ENCODE assay signal across 1 cellular context in the genomic region with DNA sequence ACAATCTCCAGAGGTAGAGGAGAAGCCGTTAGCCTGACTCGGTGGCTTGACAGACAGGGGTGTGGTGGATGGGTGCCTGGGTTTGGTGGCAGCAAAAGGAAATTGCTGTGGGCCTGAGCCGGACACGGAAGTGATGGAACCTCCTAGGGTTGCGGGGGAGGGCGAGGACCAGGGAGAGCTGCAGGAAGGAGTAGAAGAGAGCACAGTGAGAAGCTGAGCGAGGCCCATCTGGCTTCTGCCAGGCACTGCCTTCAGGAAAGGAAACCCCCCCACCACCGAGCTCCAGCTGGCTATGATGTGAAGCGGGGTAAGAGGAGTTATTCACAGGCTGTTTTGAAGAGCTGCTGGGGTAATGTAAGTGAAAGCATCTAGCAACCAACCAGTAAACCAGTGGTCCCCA.
TF ChIP-seq lines count a peak whose summit lies in the region.

No MANE protein-coding gene starts in this region.

TF ChIP-seq in GM23338, 12 proteins besides CTCF, POLR2A, EP300 and RAD21 (continued from another document):
- TF ChIP-seq, protein P1, sequence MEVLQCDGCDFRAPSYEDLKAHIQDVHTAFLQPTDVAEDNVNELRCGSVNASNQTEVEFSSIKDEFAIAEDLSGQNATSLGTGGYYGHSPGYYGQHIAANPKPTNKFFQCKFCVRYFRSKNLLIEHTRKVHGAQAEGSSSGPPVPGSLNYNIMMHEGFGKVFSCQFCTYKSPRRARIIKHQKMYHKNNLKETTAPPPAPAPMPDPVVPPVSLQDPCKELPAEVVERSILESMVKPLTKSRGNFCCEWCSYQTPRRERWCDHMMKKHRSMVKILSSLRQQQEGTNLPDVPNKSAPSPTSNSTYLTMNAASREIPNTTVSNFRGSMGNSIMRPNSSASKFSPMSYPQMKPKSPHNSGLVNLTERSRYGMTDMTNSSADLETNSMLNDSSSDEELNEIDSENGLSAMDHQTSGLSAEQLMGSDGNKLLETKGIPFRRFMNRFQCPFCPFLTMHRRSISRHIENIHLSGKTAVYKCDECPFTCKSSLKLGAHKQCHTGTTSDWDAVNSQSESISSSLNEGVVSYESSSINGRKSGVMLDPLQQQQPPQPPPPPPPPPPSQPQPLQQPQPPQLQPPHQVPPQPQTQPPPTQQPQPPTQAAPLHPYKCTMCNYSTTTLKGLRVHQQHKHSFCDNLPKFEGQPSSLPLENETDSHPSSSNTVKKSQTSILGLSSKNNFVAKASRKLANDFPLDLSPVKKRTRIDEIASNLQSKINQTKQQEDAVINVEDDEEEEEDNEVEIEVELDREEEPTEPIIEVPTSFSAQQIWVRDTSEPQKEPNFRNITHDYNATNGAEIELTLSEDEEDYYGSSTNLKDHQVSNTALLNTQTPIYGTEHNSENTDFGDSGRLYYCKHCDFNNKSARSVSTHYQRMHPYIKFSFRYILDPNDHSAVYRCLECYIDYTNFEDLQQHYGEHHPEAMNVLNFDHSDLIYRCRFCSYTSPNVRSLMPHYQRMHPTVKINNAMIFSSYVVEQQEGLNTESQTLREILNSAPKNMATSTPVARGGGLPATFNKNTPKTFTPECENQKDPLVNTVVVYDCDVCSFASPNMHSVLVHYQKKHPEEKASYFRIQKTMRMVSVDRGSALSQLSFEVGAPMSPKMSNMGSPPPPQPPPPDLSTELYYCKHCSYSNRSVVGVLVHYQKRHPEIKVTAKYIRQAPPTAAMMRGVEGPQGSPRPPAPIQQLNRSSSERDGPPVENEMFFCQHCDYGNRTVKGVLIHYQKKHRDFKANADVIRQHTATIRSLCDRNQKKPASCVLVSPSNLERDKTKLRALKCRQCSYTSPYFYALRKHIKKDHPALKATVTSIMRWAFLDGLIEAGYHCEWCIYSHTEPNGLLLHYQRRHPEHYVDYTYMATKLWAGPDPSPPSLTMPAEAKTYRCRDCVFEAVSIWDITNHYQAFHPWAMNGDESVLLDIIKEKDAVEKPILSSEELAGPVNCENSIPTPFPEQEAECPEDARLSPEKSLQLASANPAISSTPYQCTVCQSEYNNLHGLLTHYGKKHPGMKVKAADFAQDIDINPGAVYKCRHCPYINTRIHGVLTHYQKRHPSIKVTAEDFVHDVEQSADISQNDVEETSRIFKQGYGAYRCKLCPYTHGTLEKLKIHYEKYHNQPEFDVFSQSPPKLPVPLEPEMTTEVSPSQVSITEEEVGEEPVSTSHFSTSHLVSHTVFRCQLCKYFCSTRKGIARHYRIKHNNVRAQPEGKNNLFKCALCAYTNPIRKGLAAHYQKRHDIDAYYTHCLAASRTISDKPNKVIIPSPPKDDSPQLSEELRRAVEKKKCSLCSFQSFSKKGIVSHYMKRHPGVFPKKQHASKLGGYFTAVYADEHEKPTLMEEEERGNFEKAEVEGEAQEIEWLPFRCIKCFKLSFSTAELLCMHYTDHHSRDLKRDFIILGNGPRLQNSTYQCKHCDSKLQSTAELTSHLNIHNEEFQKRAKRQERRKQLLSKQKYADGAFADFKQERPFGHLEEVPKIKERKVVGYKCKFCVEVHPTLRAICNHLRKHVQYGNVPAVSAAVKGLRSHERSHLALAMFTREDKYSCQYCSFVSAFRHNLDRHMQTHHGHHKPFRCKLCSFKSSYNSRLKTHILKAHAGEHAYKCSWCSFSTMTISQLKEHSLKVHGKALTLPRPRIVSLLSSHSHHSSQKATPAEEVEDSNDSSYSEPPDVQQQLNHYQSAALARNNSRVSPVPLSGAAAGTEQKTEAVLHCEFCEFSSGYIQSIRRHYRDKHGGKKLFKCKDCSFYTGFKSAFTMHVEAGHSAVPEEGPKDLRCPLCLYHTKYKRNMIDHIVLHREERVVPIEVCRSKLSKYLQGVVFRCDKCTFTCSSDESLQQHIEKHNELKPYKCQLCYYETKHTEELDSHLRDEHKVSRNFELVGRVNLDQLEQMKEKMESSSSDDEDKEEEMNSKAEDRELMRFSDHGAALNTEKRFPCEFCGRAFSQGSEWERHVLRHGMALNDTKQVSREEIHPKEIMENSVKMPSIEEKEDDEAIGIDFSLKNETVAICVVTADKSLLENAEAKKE (CRISPR knock-in tag; IDR thresholded peaks at IDR 0.05) = no peak
- TF ChIP-seq ZNF331 (CRISPR knock-in tag; IDR thresholded peaks at IDR 0.05; ENCODE audit: low read depth) = no peak
TF ChIP-seq in GM23338: peak in this region for 0.
